17 cellular contexts compared by ENCODE assay signal in genomic region chr21:38980416-38981319, GRCh38.
A peak's percentile ranks its signal among the peaks of the same experiment; 100 is the strongest.
DNase-seq lines count a peak whose midpoint lies in the region; ATAC-seq and TF ChIP-seq lines count a peak whose summit lies in the region.
"Had no signal": no experiment of that assay in that cellular context is flagged by ENCODE, and none has a peak within 500 bp of the region (broad histone marks: within the 10 kb centered on the region; RNA-seq: fewer than 3 reads in every experiment).

No MANE protein-coding gene starts in this region.

- H3K9me3 ChIP-seq in BLaER1 treated with 17β-estradiol and CSF1 and Interleukin-3, amounts not matched to agents 10 nM and 100 nM (replicated peaks in 1 of 11): no peaks in the 10 kb centered on the region
- H3K9me3 ChIP-seq in HEK293 (ENCODE audit: control insufficient read depth, insufficient read depth, low read depth, low read length): no peaks in the 10 kb centered on the region
- no peaks in the 10 kb centered on the region for H3K9me3 ChIP-seq in body of pancreas
- H3K9me3 ChIP-seq in transverse colon: no peaks in the 10 kb centered on the region
- H3K9me3 ChIP-seq: colonic mucosa, Peyer's patch, upper lobe of right lung had no signal

- H3K9ac ChIP-seq in BLaER1 treated with 17β-estradiol and CSF1 and Interleukin-3, amounts not matched to agents 10 nM and 100 nM: peak overlapping the region in 3 of 11 experiments; percentile 8 to 32 (median 21); a peak in 4 of 22 replicates

- in situ Hi-C loops in transverse colon (cut with MboI; ENCODE audit: low pct_ligation_motif_present in 1 of 4, low pct_unique_long_range_greater_than_20kb in 1 of 4, low sequenced_read_pairs in 3 of 4): no loop called here

- TF ChIP-seq EP300 in transverse colon (IDR thresholded peaks at IDR 0.05; ENCODE audit: low read depth): no peak

- H3K27me3 ChIP-seq in BLaER1 treated with 17β-estradiol and CSF1 and Interleukin-3, amounts not matched to agents 10 nM and 100 nM: peaks cover 0 to 15% (median 0%) of the 10 kb centered on the region in 11 experiments; a peak in 4 of 22 replicates
- no peaks in the 10 kb centered on the region for H3K27me3 ChIP-seq in body of pancreas
- no peaks in the 10 kb centered on the region for H3K27me3 ChIP-seq in transverse colon
- H3K27me3 ChIP-seq: brain microvascular endothelial cell, colonic mucosa, Peyer's patch, upper lobe of right lung had no signal

- DNase-seq in RPMI8226 (peak; percentile 34), left kidney (ENCODE audit: low read depth, low spot score) (peak; percentile 78), epidermal melanocyte (ENCODE audit: insufficient read length, low spot score) (no peak), body of pancreas (no peak), transverse colon (no peak)
- DNase-seq: activated CD4-positive, alpha-beta T cell treated with anti-CD3 and anti-CD28 coated beads, Interleukin-2, amount 50 U/mL, for 48 hours; activated T-cell treated with anti-CD3 and anti-CD28 coated beads, Interleukin-2, amount 50 U/mL, for 4 hours; brain microvascular endothelial cell; colonic mucosa; hypothalamus; NCI-H1694 treated with DMSO at 0.1 percent for 48 hours; NCI-H2227 treated with DMSO at 0.1 percent for 48 hours; Peyer's patch; upper lobe of right lung had no signal

- H3K27ac ChIP-seq in BLaER1 treated with 17β-estradiol and CSF1 and Interleukin-3, amounts not matched to agents 10 nM and 100 nM: peak overlapping the region in 8 of 11 experiments; percentile 8 to 63 (median 54); a peak in 12 of 22 replicates
- no peak overlapping the region for H3K27ac ChIP-seq in HEK293 (ENCODE audit: extremely low read depth, low read depth, low read length)
- no peak overlapping the region for H3K27ac ChIP-seq in body of pancreas
- H3K27ac ChIP-seq in transverse colon: no peak overlapping the region
- H3K27ac ChIP-seq: brain microvascular endothelial cell, colonic mucosa, Peyer's patch, upper lobe of right lung had no signal

- intact Hi-C loops in body of pancreas (cut with DNase I) (no loop called here), transverse colon (cut with DNase I; ENCODE audit: low total_unique reads) (loop anchor here (10.0 kb wide), 1 partner anchor 226 kb away; no protein-coding TSS in a partner anchor)

- H3K4me2 ChIP-seq in BLaER1 treated with 17β-estradiol and CSF1 and Interleukin-3, amounts not matched to agents 10 nM and 100 nM: peak overlapping the region; percentile 75 to 95 (median 86)

- POLR2A ChIA-PET in HEK293 (lab: Yijun Ruan, JAX): no interaction called here

- peak overlapping the region in 2 of 10 experiments; percentile 26 to 30; a peak in 2 of 20 replicates for H3K4me3 ChIP-seq in BLaER1 treated with 17β-estradiol and CSF1 and Interleukin-3, amounts not matched to agents 10 nM and 100 nM
- H3K4me3 ChIP-seq in HEK293 (ENCODE audit: low read depth, low read length): no peak overlapping the region
- no peak overlapping the region for H3K4me3 ChIP-seq in body of pancreas
- no peak overlapping the region for H3K4me3 ChIP-seq in transverse colon
- H3K4me3 ChIP-seq: colonic mucosa, Peyer's patch, upper lobe of right lung had no signal

- TF ChIP-seq POLR2A in body of pancreas (IDR thresholded peaks at IDR 0.05) (no peak), transverse colon (IDR thresholded peaks at IDR 0.05) (no peak)

- CTCF ChIA-PET in HEK293 (lab: Yijun Ruan, JAX): interaction anchor here (0.6 kb wide), 1 partner anchor 16 kb away, joined by 3 read pairs; no protein-coding TSS in a partner anchor

- WGBS in body of pancreas, 2 donors: 58 to 77% methylated on average over 18 of the region's 18 CpGs
- 40 to 90% methylated on average over 1 to 18 of the region's 18 CpGs for WGBS in transverse colon (ENCODE audit: low coverage in 1 of 2), 2 donors

- no peaks in the 10 kb centered on the region for H4K20me1 ChIP-seq in BLaER1 treated with 17β-estradiol and CSF1 and Interleukin-3, amounts not matched to agents 10 nM and 100 nM

- no peaks in the 10 kb centered on the region for H3K36me3 ChIP-seq in BLaER1 treated with 17β-estradiol and CSF1 and Interleukin-3, amounts not matched to agents 10 nM and 100 nM
- H3K36me3 ChIP-seq in HEK293 (ENCODE audit: control insufficient read depth in 2 of 2, insufficient read depth in 1 of 2, low read length in 2 of 2) (no peaks in the 10 kb centered on the region), body of pancreas (replicated peaks in 1 of 2; ENCODE audit: insufficient read depth in 1 of 2, low read depth in 2 of 2) (no peaks in the 10 kb centered on the region), transverse colon (no peaks in the 10 kb centered on the region)
- H3K36me3 ChIP-seq: brain microvascular endothelial cell, colonic mucosa, Peyer's patch, upper lobe of right lung had no signal

- ATAC-seq in body of pancreas (no peak), GM19023 (IDR thresholded peaks at IDR 0.05; ENCODE audit: unreplicated experiment) (no peak)

- H3K4me1 ChIP-seq in BLaER1 treated with 17β-estradiol and CSF1 and Interleukin-3, amounts not matched to agents 10 nM and 100 nM: peaks cover 46 to 67% (median 60%) of the 10 kb centered on the region in 10 experiments
- H3K4me1 ChIP-seq in HEK293 (ENCODE audit: control insufficient read depth, insufficient read depth, low read length): peaks cover 7% of the 10 kb centered on the region
- no peaks in the 10 kb centered on the region for H3K4me1 ChIP-seq in body of pancreas
- peaks cover 5 to 17% (median 10%) of the 10 kb centered on the region in 4 donors for H3K4me1 ChIP-seq in transverse colon
- H3K4me1 ChIP-seq: colonic mucosa had no signal

- TF ChIP-seq CTCF in HEK293 (tag by site-specific recombination; IDR thresholded peaks at IDR 0.05) (no peak), body of pancreas (IDR thresholded peaks at IDR 0.05) (no peak), transverse colon (IDR thresholded peaks at IDR 0.05) (no peak)

TF ChIP-seq in HEK293, 187 proteins besides CTCF, POLR2A, EP300 and RAD21:
- TF ChIP-seq SP3 (tag by site-specific recombination; IDR thresholded peaks at IDR 0.05) (no peak), ZNF830 (tag by site-specific recombination; IDR thresholded peaks at IDR 0.05; ENCODE audit: low read depth) (no peak), EGR2 (tag by site-specific recombination; IDR thresholded peaks at IDR 0.05; ENCODE audit: low read depth) (peak; percentile 33; the same call in 1 of the 2 replicates), ZFHX2 (tag by site-specific recombination; conservative IDR thresholded peaks at IDR 0.05) (peak; percentile 47), TSHZ1 (tag by site-specific recombination; IDR thresholded peaks at IDR 0.05; ENCODE audit: borderline replicate concordance) (no peak), ZFP41 (tag by site-specific recombination; IDR thresholded peaks at IDR 0.05; ENCODE audit: borderline replicate concordance) (no peak), ZNF596 (tag by site-specific recombination; IDR thresholded peaks at IDR 0.05) (no peak), ZNF335 (tag by site-specific recombination; conservative IDR thresholded peaks at IDR 0.05) (no peak), ZXDB (tag by site-specific recombination; IDR thresholded peaks at IDR 0.05) (no peak), ZNF768 (tag by site-specific recombination; IDR thresholded peaks at IDR 0.05) (no peak)
TF ChIP-seq in HEK293: peak in this region for 2.

Comparison
In these comparisons a context has a peak if more than half of its experiments do, and no peak if none do; other contexts are left out.
1. H3K27ac ChIP-seq: peak in BLaER1 treated with 17β-estradiol and CSF1 and Interleukin-3, amounts not matched to agents 10 nM and 100 nM (8 of 11); none in HEK293 (single experiment), body of pancreas (0 of 4) and transverse colon (0 of 4).
2. DNase-seq: peak in RPMI8226 (single experiment) and left kidney (single experiment); none in epidermal melanocyte (single experiment), body of pancreas (0 of 4) and transverse colon (single experiment).